3 cellular contexts compared by ENCODE assay signal in the genomic region with DNA sequence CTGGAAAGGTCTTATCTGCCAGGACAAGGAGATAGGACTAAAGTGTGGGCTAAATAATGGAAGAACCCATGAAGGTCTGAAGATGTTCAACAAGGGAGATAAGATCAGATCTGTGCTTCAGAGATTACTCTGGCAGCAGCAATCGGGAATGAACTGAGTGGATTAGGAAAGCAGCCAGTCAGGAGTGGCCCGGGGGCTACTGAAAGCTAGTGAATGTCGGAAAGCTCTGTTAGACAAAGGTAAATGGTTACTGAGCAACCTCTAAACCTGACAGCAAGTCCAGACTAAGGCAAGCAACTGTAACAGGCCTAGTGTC.
TF ChIP-seq lines count a peak whose summit lies in the region.

No MANE protein-coding gene starts in this region.

TF ChIP-seq in SK-N-SH, 30 proteins besides CTCF, POLR2A, EP300 and RAD21:
- TF ChIP-seq, protein P1, sequence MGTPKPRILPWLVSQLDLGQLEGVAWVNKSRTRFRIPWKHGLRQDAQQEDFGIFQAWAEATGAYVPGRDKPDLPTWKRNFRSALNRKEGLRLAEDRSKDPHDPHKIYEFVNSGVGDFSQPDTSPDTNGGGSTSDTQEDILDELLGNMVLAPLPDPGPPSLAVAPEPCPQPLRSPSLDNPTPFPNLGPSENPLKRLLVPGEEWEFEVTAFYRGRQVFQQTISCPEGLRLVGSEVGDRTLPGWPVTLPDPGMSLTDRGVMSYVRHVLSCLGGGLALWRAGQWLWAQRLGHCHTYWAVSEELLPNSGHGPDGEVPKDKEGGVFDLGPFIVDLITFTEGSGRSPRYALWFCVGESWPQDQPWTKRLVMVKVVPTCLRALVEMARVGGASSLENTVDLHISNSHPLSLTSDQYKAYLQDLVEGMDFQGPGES (IDR thresholded peaks at IDR 0.05; ENCODE audit: low read depth, low read length), result no peak
- TF ChIP-seq GATA2 (CRISPR knock-in tag; IDR thresholded peaks at IDR 0.05), result 0 out of 2 replicates have a peak, but pooled peaks have one; percentile 25
TF ChIP-seq in SK-N-SH: peak in this region for 1.

TF ChIP-seq in SK-N-SH treated with all-trans-retinoic acid at 6 μM for 48 hours, 23 proteins besides CTCF, POLR2A, EP300 and RAD21:
- TF ChIP-seq ZNF565 (CRISPR knock-in tag; conservative IDR thresholded peaks at IDR 0.05; ENCODE audit: low read depth) (no peak), ESRRG (CRISPR knock-in tag; IDR thresholded peaks at IDR 0.05) (no peak), TOX (CRISPR knock-in tag; IDR thresholded peaks at IDR 0.05; ENCODE audit: borderline replicate concordance) (no peak), ZFP3 (CRISPR knock-in tag; IDR thresholded peaks at IDR 0.05) (no peak), ZNF70 (CRISPR knock-in tag; IDR thresholded peaks at IDR 0.05) (no peak), SNAI2 (CRISPR knock-in tag; IDR thresholded peaks at IDR 0.05) (no peak), PPARA (CRISPR knock-in tag; IDR thresholded peaks at IDR 0.05; ENCODE audit: borderline replicate concordance) (no peak), ZNF8 (CRISPR knock-in tag; IDR thresholded peaks at IDR 0.05) (no peak), CSDC2 (CRISPR knock-in tag; IDR thresholded peaks at IDR 0.05) (no peak), OSR1 (CRISPR knock-in tag; IDR thresholded peaks at IDR 0.05) (no peak), TCF4 (CRISPR knock-in tag; IDR thresholded peaks at IDR 0.05; ENCODE audit: borderline replicate concordance) (no peak), ZC3H10 (CRISPR knock-in tag; IDR thresholded peaks at IDR 0.05) (no peak), ZFP30 (CRISPR knock-in tag; IDR thresholded peaks at IDR 0.05) (no peak)
- TF ChIP-seq, protein P2, sequence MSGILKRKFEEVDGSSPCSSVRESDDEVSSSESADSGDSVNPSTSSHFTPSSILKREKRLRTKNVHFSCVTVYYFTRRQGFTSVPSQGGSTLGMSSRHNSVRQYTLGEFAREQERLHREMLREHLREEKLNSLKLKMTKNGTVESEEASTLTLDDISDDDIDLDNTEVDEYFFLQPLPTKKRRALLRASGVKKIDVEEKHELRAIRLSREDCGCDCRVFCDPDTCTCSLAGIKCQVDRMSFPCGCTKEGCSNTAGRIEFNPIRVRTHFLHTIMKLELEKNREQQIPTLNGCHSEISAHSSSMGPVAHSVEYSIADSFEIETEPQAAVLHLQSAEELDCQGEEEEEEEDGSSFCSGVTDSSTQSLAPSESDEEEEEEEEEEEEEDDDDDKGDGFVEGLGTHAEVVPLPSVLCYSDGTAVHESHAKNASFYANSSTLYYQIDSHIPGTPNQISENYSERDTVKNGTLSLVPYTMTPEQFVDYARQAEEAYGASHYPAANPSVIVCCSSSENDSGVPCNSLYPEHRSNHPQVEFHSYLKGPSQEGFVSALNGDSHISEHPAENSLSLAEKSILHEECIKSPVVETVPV (CRISPR knock-in tag; IDR thresholded peaks at IDR 0.05), result no peak
- TF ChIP-seq, protein P3, sequence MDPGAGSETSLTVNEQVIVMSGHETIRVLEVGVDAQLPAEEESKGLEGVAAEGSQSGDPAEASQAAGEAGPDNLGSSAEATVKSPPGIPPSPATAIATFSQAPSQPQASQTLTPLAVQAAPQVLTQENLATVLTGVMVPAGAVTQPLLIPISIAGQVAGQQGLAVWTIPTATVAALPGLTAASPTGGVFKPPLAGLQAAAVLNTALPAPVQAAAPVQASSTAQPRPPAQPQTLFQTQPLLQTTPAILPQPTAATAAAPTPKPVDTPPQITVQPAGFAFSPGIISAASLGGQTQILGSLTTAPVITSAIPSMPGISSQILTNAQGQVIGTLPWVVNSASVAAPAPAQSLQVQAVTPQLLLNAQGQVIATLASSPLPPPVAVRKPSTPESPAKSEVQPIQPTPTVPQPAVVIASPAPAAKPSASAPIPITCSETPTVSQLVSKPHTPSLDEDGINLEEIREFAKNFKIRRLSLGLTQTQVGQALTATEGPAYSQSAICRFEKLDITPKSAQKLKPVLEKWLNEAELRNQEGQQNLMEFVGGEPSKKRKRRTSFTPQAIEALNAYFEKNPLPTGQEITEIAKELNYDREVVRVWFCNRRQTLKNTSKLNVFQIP (CRISPR knock-in tag; IDR thresholded peaks at IDR 0.05; ENCODE audit: borderline replicate concordance, low read depth), result no peak
- TF ChIP-seq, protein P4, sequence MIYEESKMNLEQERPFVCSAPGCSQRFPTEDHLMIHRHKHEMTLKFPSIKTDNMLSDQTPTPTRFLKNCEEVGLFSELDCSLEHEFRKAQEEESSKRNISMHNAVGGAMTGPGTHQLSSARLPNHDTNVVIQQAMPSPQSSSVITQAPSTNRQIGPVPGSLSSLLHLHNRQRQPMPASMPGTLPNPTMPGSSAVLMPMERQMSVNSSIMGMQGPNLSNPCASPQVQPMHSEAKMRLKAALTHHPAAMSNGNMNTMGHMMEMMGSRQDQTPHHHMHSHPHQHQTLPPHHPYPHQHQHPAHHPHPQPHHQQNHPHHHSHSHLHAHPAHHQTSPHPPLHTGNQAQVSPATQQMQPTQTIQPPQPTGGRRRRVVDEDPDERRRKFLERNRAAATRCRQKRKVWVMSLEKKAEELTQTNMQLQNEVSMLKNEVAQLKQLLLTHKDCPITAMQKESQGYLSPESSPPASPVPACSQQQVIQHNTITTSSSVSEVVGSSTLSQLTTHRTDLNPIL (CRISPR knock-in tag; IDR thresholded peaks at IDR 0.05; ENCODE audit: low read depth), result no peak
- TF ChIP-seq, protein P5, sequence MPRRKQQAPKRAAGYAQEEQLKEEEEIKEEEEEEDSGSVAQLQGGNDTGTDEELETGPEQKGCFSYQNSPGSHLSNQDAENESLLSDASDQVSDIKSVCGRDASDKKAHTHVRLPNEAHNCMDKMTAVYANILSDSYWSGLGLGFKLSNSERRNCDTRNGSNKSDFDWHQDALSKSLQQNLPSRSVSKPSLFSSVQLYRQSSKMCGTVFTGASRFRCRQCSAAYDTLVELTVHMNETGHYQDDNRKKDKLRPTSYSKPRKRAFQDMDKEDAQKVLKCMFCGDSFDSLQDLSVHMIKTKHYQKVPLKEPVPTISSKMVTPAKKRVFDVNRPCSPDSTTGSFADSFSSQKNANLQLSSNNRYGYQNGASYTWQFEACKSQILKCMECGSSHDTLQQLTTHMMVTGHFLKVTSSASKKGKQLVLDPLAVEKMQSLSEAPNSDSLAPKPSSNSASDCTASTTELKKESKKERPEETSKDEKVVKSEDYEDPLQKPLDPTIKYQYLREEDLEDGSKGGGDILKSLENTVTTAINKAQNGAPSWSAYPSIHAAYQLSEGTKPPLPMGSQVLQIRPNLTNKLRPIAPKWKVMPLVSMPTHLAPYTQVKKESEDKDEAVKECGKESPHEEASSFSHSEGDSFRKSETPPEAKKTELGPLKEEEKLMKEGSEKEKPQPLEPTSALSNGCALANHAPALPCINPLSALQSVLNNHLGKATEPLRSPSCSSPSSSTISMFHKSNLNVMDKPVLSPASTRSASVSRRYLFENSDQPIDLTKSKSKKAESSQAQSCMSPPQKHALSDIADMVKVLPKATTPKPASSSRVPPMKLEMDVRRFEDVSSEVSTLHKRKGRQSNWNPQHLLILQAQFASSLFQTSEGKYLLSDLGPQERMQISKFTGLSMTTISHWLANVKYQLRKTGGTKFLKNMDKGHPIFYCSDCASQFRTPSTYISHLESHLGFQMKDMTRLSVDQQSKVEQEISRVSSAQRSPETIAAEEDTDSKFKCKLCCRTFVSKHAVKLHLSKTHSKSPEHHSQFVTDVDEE (CRISPR knock-in tag; IDR thresholded peaks at IDR 0.05), result no peak

TF ChIP-seq in K562, 482 proteins besides CTCF, POLR2A, EP300 and RAD21:
- TF ChIP-seq ZNF274 (IDR thresholded peaks at IDR 0.05; ENCODE audit: borderline replicate concordance, low read depth, low read length) (no peak), FUS (optimal IDR thresholded peaks at IDR 0.05; ENCODE audit: low read depth, low read length) (no peak), ZNF76 (CRISPR knock-in tag; IDR thresholded peaks at IDR 0.05; ENCODE audit: borderline replicate concordance) (no peak), ZNF436 (CRISPR knock-in tag; IDR thresholded peaks at IDR 0.05) (no peak), NRF1 (conservative IDR thresholded peaks at IDR 0.05 in 1 of 2, IDR thresholded peaks at IDR 0.05 in 1 of 2) (no peak), TFAM (CRISPR knock-in tag; conservative IDR thresholded peaks at IDR 0.05) (no peak), CXXC5 (CRISPR knock-in tag; IDR thresholded peaks at IDR 0.05) (no peak), PTBP1 (IDR thresholded peaks at IDR 0.05; ENCODE audit: low read depth, low read length) (no peak), ZBTB17 (CRISPR knock-in tag; IDR thresholded peaks at IDR 0.05) (no peak), CBFA2T3 (IDR thresholded peaks at IDR 0.05) (peak; percentile 50; the same call in 1 of the 2 replicates), ARID1B (IDR thresholded peaks at IDR 0.05) (0 out of 2 replicates have a peak, but pooled peaks have one; percentile 37), HDAC2 (IDR thresholded peaks at IDR 0.05) (no peak), CBFA2T2 (conservative IDR thresholded peaks at IDR 0.05) (0 out of 2 replicates have a peak, but pooled peaks have one; percentile 13), ZFP30 (CRISPR knock-in tag; IDR thresholded peaks at IDR 0.05; ENCODE audit: borderline replicate concordance) (no peak), TAF1 (IDR thresholded peaks at IDR 0.05; ENCODE audit: control insufficient read depth, extremely low read depth, insufficient read depth, low read length, severe bottlenecking) (no peak), NCOA4 (IDR thresholded peaks at IDR 0.05; ENCODE audit: partially characterized antibody) (no peak), ZNF24 (IDR thresholded peaks at IDR 0.05) (no peak)
- TF ChIP-seq, protein P6, sequence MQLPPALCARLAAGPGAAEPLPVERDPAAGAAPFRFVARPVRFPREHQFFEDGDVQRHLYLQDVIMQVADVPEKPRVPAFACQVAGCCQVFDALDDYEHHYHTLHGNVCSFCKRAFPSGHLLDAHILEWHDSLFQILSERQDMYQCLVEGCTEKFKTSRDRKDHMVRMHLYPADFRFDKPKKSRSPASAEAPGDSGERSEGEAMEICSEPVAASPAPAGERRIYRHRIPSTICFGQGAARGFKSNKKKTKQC (CRISPR knock-in tag; IDR thresholded peaks at IDR 0.05), result no peak
